ENCODE assay signal across 18 cellular contexts in genomic region chr6:19035454-19035853, GRCh38.
DNase-seq lines count a peak whose midpoint lies in the region; ATAC-seq and TF ChIP-seq lines count a peak whose summit lies in the region.
"Had no signal": no experiment of that assay in that cellular context is flagged by ENCODE, and none has a peak within 500 bp of the region (broad histone marks: within the 10 kb centered on the region; RNA-seq: fewer than 3 reads in every experiment).

No MANE protein-coding gene starts in this region.

- H3K18ac ChIP-seq in trophoblast cell (ENCODE audit: low read length), result no peak overlapping the region

- TF ChIP-seq CTCF in ascending aorta (IDR thresholded peaks at IDR 0.05) (no peak), gastroesophageal sphincter (IDR thresholded peaks at IDR 0.05) (no peak), tibial nerve (IDR thresholded peaks at IDR 0.05) (no peak)

- H3K4me3 ChIP-seq in ascending aorta, result no peak overlapping the region
- no peak overlapping the region for H3K4me3 ChIP-seq in gastroesophageal sphincter
- peak overlapping the region; percentile 16 for H3K4me3 ChIP-seq in neuron (ENCODE audit: low read length)
- no peak overlapping the region for H3K4me3 ChIP-seq in tibial nerve
- H3K4me3 ChIP-seq in trophoblast cell (ENCODE audit: low read depth, low read length), result no peak overlapping the region
- H3K4me3 ChIP-seq: BLaER1, Peyer's patch had no signal

- TF ChIP-seq EP300 in gastroesophageal sphincter (IDR thresholded peaks at IDR 0.05), result no peak
- peak in 1 of 2 donors; percentile 27 for TF ChIP-seq EP300 in tibial nerve (IDR thresholded peaks at IDR 0.05)

- no peak for DNase-seq in ascending aorta (ENCODE audit: low spot score in 2 of 2)
- DNase-seq in tibial nerve (ENCODE audit: low spot score in 2 of 2), result no peak
- DNase-seq in activated T-cell treated with anti-CD3 and anti-CD28 coated beads, Interleukin-2, amount 50 U/mL, for 48 hours, result no peak
- DNase-seq in NOMO-1 treated with DMSO at 0.1 percent for 48 hours (lab: John Stamatoyannopoulos, UW; ENCODE audit: unreplicated experiment), result no peak
- DNase-seq in trophoblast cell, result no peak
- DNase-seq: activated CD4-positive, alpha-beta T cell treated with anti-CD3 and anti-CD28 coated beads, Interleukin-2, amount 10 ng/mL, durations not matched to agents 7 days and 5 days; activated T-cell treated with anti-CD3 and anti-CD28 coated beads, Interleukin-2, amount 50 U/mL, for 24 hours; DMS53; effector memory CD8-positive, alpha-beta T cell; NCI-H2081; NCI-H774; Peyer's patch had no signal

- H3K9me3 ChIP-seq in ascending aorta (no peaks in the 10 kb centered on the region), gastroesophageal sphincter (no peaks in the 10 kb centered on the region), neuron (ENCODE audit: low read length) (peaks cover 3% of the 10 kb centered on the region), tibial nerve (no peaks in the 10 kb centered on the region), trophoblast cell (ENCODE audit: insufficient read depth, low read depth, low read length) (no peaks in the 10 kb centered on the region)
- H3K9me3 ChIP-seq: BLaER1, Peyer's patch had no signal

- intact Hi-C loops in ascending aorta (cut with DNase I), result no loop called here

- no peak overlapping the region for H3K23ac ChIP-seq in trophoblast cell (ENCODE audit: low read length)

- WGBS in gastroesophageal sphincter (ENCODE audit: low coverage in 1 of 2), 2 donors, result 7 to 15% methylated on average over 3 of the region's 3 CpGs
- WGBS in tibial nerve, 2 donors, result 11 to 14% methylated on average over 3 of the region's 3 CpGs
- no CpG with 5 or more reads among the region's 3 CpGs for WGBS in trophoblast cell (ENCODE audit: extremely low coverage, insufficient coverage, insufficient read length)

- no peak overlapping the region for H3K14ac ChIP-seq in trophoblast cell (ENCODE audit: low read length)

- H2BK5ac ChIP-seq in trophoblast cell (ENCODE audit: low read depth, low read length, poor library complexity), result no peak overlapping the region

- no peak overlapping the region for H3K4me2 ChIP-seq in trophoblast cell (ENCODE audit: low read length)
- H3K4me2 ChIP-seq: BLaER1 had no signal

- no peak for TF ChIP-seq POLR2A in gastroesophageal sphincter (IDR thresholded peaks at IDR 0.05)
- no peak for TF ChIP-seq POLR2A in tibial nerve (IDR thresholded peaks at IDR 0.05)

- no peaks in the 10 kb centered on the region for H3K27me3 ChIP-seq in ascending aorta
- no peaks in the 10 kb centered on the region for H3K27me3 ChIP-seq in gastroesophageal sphincter
- no peaks in the 10 kb centered on the region for H3K27me3 ChIP-seq in neuron (ENCODE audit: insufficient read depth, low read length)
- H3K27me3 ChIP-seq in tibial nerve, result no peaks in the 10 kb centered on the region
- H3K27me3 ChIP-seq in trophoblast cell (ENCODE audit: insufficient read depth, low read length), result no peaks in the 10 kb centered on the region
- H3K27me3 ChIP-seq: BLaER1, Peyer's patch had no signal

- H2AK5ac ChIP-seq in trophoblast cell (ENCODE audit: low read length), result no peak overlapping the region

- no peak overlapping the region for H2BK12ac ChIP-seq in trophoblast cell (ENCODE audit: low read length)

- H3K36me3 ChIP-seq in ascending aorta (no peaks in the 10 kb centered on the region), gastroesophageal sphincter (no peaks in the 10 kb centered on the region), neuron (ENCODE audit: insufficient read depth, low read length) (no peaks in the 10 kb centered on the region), tibial nerve (no peaks in the 10 kb centered on the region), trophoblast cell (ENCODE audit: control insufficient read depth in 1 of 2, insufficient read depth in 2 of 2, low read length in 2 of 2) (no peaks in the 10 kb centered on the region)
- H3K36me3 ChIP-seq: BLaER1, Peyer's patch had no signal

- H2BK120ac ChIP-seq in trophoblast cell (ENCODE audit: insufficient read depth, low read length, poor library complexity), result no peak overlapping the region

- no peaks in the 10 kb centered on the region for H3K79me1 ChIP-seq in trophoblast cell (ENCODE audit: low read length)

- no peak overlapping the region for H4K12ac ChIP-seq in trophoblast cell (ENCODE audit: low read depth, low read length)

- no peak overlapping the region for H4K8ac ChIP-seq in trophoblast cell (ENCODE audit: low read depth, low read length)

- no peak overlapping the region for H4K91ac ChIP-seq in trophoblast cell (ENCODE audit: low read depth, low read length)

- no peak overlapping the region for H3K9ac ChIP-seq in trophoblast cell (ENCODE audit: low read length)
- H3K9ac ChIP-seq: BLaER1 had no signal

- H3K79me2 ChIP-seq in trophoblast cell (ENCODE audit: control insufficient read depth, insufficient read depth, low read length, poor library complexity), result no peaks in the 10 kb centered on the region

- no peak for ATAC-seq in gastroesophageal sphincter
- ATAC-seq: effector memory CD8-positive, alpha-beta T cell; HepG2; left lobe of liver; natural killer cell treated with Interleukin-12 subunit alpha and Interleukin-12 subunit beta and Interleukin-15 and Interleukin-18, amount 100 ng/mL, for 72 hours had no signal

- H3K27ac ChIP-seq in ascending aorta (peak overlapping the region; percentile 61 to 76), gastroesophageal sphincter (peak overlapping the region; percentile 55 to 80 (median 66)), tibial nerve (peak overlapping the region in 3 of 4 donors; percentile 23 to 85 (median 70)), trophoblast cell (ENCODE audit: low read depth, low read length) (no peak overlapping the region)
- H3K27ac ChIP-seq: BLaER1 had no signal

- peaks cover 0 to 20% of the 10 kb centered on the region in 2 donors for H3K4me1 ChIP-seq in ascending aorta
- peaks cover 13 to 52% (median 19%) of the 10 kb centered on the region in 3 donors for H3K4me1 ChIP-seq in gastroesophageal sphincter
- peaks cover 50% of the 10 kb centered on the region for H3K4me1 ChIP-seq in neuron (ENCODE audit: insufficient read depth, low read length)
- H3K4me1 ChIP-seq in tibial nerve, result peaks cover 0 to 48% (median 21%) of the 10 kb centered on the region in 4 donors
- H3K4me1 ChIP-seq in trophoblast cell (ENCODE audit: control insufficient read depth in 1 of 2, insufficient read depth in 2 of 2, low read length in 2 of 2), result no peaks in the 10 kb centered on the region
- H3K4me1 ChIP-seq: BLaER1 had no signal

- peak overlapping the region; percentile 80 for H2AFZ ChIP-seq in neuron (ENCODE audit: low read depth, low read length)
- H2AFZ ChIP-seq in trophoblast cell (ENCODE audit: insufficient read depth, low read length, poor library complexity), result no peak overlapping the region

- H3K4ac ChIP-seq in trophoblast cell (ENCODE audit: low read depth, low read length), result no peak overlapping the region
